15 cellular contexts compared by ENCODE assay signal in the genomic region with DNA sequence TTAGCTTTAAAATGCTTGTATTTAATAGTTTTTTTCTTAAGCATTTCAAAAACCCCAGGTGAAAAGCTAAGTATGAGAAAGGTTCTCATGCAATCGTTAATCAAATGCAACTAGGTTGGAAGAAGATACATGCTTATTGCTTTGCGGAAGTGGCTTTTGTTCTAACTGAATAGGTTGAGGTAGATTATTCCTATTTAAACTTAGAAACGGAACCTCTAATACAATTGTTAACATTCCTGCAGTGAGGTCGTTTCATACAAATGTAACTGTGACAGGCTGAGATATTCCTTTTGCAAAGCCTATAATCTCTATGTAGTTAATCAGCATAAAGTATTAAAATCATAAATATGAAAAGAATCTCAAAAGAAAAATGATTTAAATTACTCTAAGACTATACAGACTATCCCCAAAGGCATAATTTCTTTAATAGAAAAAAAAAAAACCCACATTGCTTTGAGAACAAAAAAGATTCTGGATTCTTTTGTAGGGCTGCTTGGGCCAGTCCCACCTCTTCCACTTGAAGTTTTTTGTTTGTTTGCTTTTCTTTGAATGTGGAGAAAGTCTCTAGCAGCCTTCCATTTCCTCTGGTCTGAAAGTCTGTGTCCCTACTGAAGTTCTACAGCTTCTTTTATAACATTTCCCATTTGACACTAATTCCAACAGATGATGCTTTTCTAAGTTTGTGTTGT. TPM values are rescaled to one million over a fixed set of nuclear protein-coding genes. Genes with fewer than 3 reads are reported as not detected.
DNase-seq lines count a peak whose midpoint lies in the region; ATAC-seq and TF ChIP-seq lines count a peak whose summit lies in the region.
"Had no signal": no experiment of that assay in that cellular context is flagged by ENCODE, and none has a peak within 500 bp of the region (broad histone marks: within the 10 kb centered on the region; RNA-seq: fewer than 3 reads in every experiment).

No MANE protein-coding gene starts in this region.

- intact Hi-C loops in left cardiac atrium (cut with DNase I), result loop anchor here in 1 of 2 donors (5.0 kb wide), 1 partner anchor 60 kb away; no protein-coding TSS in a partner anchor
- intact Hi-C loops in tibial artery (cut with DNase I; ENCODE audit: low total_unique reads), result no loop called here

- TF ChIP-seq CTCF in cardiac muscle cell (IDR thresholded peaks at IDR 0.05; ENCODE audit: low read depth, low read length) (no peak), tibial artery (IDR thresholded peaks at IDR 0.05) (no peak)

- H3K9me3 ChIP-seq in cardiac muscle cell (ENCODE audit: low read depth) (no peaks in the 10 kb centered on the region), ectodermal cell (ENCODE audit: control insufficient read depth, low read length) (no peaks in the 10 kb centered on the region), mesodermal cell (ENCODE audit: control insufficient read depth, low read length) (no peaks in the 10 kb centered on the region), tibial artery (no peaks in the 10 kb centered on the region)

- no peaks in the 10 kb centered on the region for H3K36me3 ChIP-seq in cardiac muscle cell
- H3K36me3 ChIP-seq in ectodermal cell (ENCODE audit: control insufficient read depth, insufficient read depth, low read length), result no peaks in the 10 kb centered on the region
- H3K36me3 ChIP-seq in mesodermal cell (ENCODE audit: control insufficient read depth, insufficient read depth, low read length), result no peaks in the 10 kb centered on the region
- H3K36me3 ChIP-seq in tibial artery, result no peaks in the 10 kb centered on the region

- no peak for DNase-seq in cardiac muscle cell (ENCODE audit: low read depth in 1 of 2, low spot score in 1 of 2)
- no peak for DNase-seq in left cardiac atrium
- no peak for DNase-seq in tibial artery
- no peak for DNase-seq in HuH-7 (ENCODE audit: low spot score)
- no peak for DNase-seq in NOMO-1 treated with dmso at 0.1 percent for 144 hours (lab: John Stamatoyannopoulos, UW; ENCODE audit: unreplicated experiment)
- DNase-seq in iPS-NIHi11 (ENCODE audit: low spot score), result no peak
- DNase-seq: activated CD4-positive, alpha-beta T cell treated with anti-CD3 and anti-CD28 coated beads for 48 hours; activated T-cell treated with anti-CD3 and anti-CD28 coated beads, Interleukin-2, amount 50 U/mL, for 24 hours; GF-D8; KBM-7; NCI-H1092 treated with DMSO at 0.1 percent for 48 hours; NCI-H226; OCI-M1 had no signal

- 50 to 56% methylated on average over 2 to 4 of the region's 4 CpGs for WGBS in ectodermal cell, 2 experiments
- WGBS in mesodermal cell (ENCODE audit: insufficient coverage in 2 of 2), 2 experiments, result 40 to 57% methylated on average over 1 of the region's 4 CpGs

- no peak for ATAC-seq in left cardiac atrium

- H3K4me1 ChIP-seq in cardiac muscle cell (ENCODE audit: low read depth), result peaks cover 67% of the 10 kb centered on the region
- H3K4me1 ChIP-seq in ectodermal cell (ENCODE audit: control insufficient read depth, insufficient read depth, low read length), result peaks cover 40% of the 10 kb centered on the region
- peaks cover 58% of the 10 kb centered on the region for H3K4me1 ChIP-seq in mesodermal cell (ENCODE audit: control insufficient read depth, insufficient read depth, low read length, poor library complexity, severe bottlenecking)
- H3K4me1 ChIP-seq in tibial artery, result peaks cover 0 to 58% (median 21%) of the 10 kb centered on the region in 4 donors

- H3K4me3 ChIP-seq in cardiac muscle cell, result no peak overlapping the region
- H3K4me3 ChIP-seq in ectodermal cell (ENCODE audit: insufficient read depth, low read depth, low read length), result no peak overlapping the region
- H3K4me3 ChIP-seq in mesodermal cell (ENCODE audit: extremely low read depth, insufficient read depth, low read length, poor library complexity, severe bottlenecking), result no peak overlapping the region
- no peak overlapping the region for H3K4me3 ChIP-seq in tibial artery

- H3K27ac ChIP-seq in cardiac muscle cell (peak overlapping the region; percentile 81), ectodermal cell (ENCODE audit: insufficient read depth, low read depth, low read length, poor library complexity, severe bottlenecking) (peak overlapping the region; percentile 87), mesodermal cell (ENCODE audit: low read depth, low read length, severe bottlenecking) (peak overlapping the region; percentile 99), tibial artery (peak overlapping the region; percentile 75 to 83)

- no peaks in the 10 kb centered on the region for H3K27me3 ChIP-seq in cardiac muscle cell
- no peaks in the 10 kb centered on the region for H3K27me3 ChIP-seq in ectodermal cell (ENCODE audit: control insufficient read depth, insufficient read depth, low read length, poor library complexity, severe bottlenecking)
- H3K27me3 ChIP-seq in tibial artery, result no peaks in the 10 kb centered on the region

RNA-seq across cellular contexts. Expression of a gene that starts 25.6 kb away (rescaled TPM):
- total RNA-seq in cardiac muscle cell (318 and 453 TPM in 2 replicates), left cardiac atrium (100 to 1,000 TPM; 439 to 535 TPM)
- polyA plus RNA-seq in cardiac muscle cell, result 470 and 545 TPM in 2 replicates
- 27.4 TPM for polyA plus RNA-seq in ectodermal cell (2013, experiment 1 of 4)
- polyA plus RNA-seq in ectodermal cell (2013, experiment 2 of 4), result 22.7 TPM
- 28.5 TPM for polyA plus RNA-seq in ectodermal cell (2013, experiment 3 of 4)
- polyA plus RNA-seq in ectodermal cell (2013, experiment 4 of 4), result 29.7 TPM
- 30.0 TPM for polyA plus RNA-seq in mesodermal cell (2013, experiment 1 of 2)
- 20.3 TPM for polyA plus RNA-seq in mesodermal cell (2013, experiment 2 of 2)
